14 cellular contexts compared by ENCODE assay signal in the genomic region with DNA sequence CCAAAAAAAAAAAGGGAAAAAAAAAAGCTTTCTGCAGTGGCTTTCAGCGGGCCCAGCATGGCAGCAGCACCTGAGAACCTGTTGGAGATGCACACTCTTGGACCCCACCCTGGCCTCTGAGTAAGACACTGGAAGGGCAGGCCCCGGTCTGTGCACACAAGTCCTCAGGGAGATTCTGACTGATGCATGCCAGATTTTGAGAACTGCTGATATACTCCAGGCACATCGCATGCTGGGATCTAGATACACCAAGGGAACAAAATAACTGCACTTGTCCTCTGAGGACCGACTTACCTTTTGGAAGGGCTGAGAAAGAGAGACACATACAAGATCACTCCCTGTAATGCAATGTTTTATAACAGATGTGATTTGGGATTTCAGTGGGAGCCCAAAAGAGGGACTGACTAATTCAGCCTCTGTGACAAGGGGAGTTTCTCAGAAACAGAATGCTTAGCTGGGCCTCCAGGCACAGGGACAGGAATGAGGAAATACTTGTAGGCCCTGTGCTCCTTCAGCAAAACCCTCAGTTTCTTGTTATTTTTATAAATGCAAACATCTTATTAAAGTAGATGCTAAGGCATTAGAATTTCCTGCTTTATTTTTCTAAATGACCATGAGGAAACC. TPM values are rescaled to one million over a fixed set of nuclear protein-coding genes. Genes with fewer than 3 reads are reported as not detected.
DNase-seq lines count a peak whose midpoint lies in the region; ATAC-seq and TF ChIP-seq lines count a peak whose summit lies in the region.
"Had no signal": no experiment of that assay in that cellular context is flagged by ENCODE, and none has a peak within 500 bp of the region (broad histone marks: within the 10 kb centered on the region; RNA-seq: fewer than 3 reads in every experiment).

No MANE protein-coding gene starts in this region.

- H3K27me3 ChIP-seq in upper lobe of right lung, result no peaks in the 10 kb centered on the region

- DNase-seq in RPMI7951 (ENCODE audit: low read depth) (peak; percentile 54), fibroblast of gingiva (ENCODE audit: low read depth) (peak; percentile 51), mucosa of descending colon (no peak), upper lobe of right lung (no peak), DMS114 treated with DMSO at 0.1 percent for 48 hours (lab: John Stamatoyannopoulos, UW; ENCODE audit: unreplicated experiment) (no peak), NCI-H226 (no peak)
- DNase-seq in central memory CD4-positive, alpha-beta T cell, result no peak
- DNase-seq: dorsolateral prefrontal cortex; naive B cell; NCI-H2029 treated with DMSO at 0.1 percent for 48 hours; NK-92 treated with Interleukin-12 subunit alpha and Interleukin-12 subunit beta, amount 100 ng/mL, for 24 hours had no signal

- ATAC-seq in mucosa of descending colon, result peak; percentile 27
- ATAC-seq in upper lobe of right lung, result peak; percentile 86
- ATAC-seq in GM19455 (IDR thresholded peaks at IDR 0.05; ENCODE audit: unreplicated experiment), result no peak
- ATAC-seq: GM12878 had no signal

- H3K9me3 ChIP-seq in mucosa of descending colon, result no peaks in the 10 kb centered on the region
- no peaks in the 10 kb centered on the region for H3K9me3 ChIP-seq in upper lobe of right lung

- peak overlapping the region; percentile 58 for H3K27ac ChIP-seq in upper lobe of right lung

- intact Hi-C loops in mucosa of descending colon (cut with DNase I, micrococcal nuclease) (no loop called here), upper lobe of right lung (cut with DNase I) (no loop called here)

- H3K36me3 ChIP-seq in mucosa of descending colon (ENCODE audit: low read depth) (no peaks in the 10 kb centered on the region), upper lobe of right lung (no peaks in the 10 kb centered on the region)

- H3K4me1 ChIP-seq in mucosa of descending colon (ENCODE audit: low read depth) (no peaks in the 10 kb centered on the region), upper lobe of right lung (peaks cover 29% of the 10 kb centered on the region)

- no peak for TF ChIP-seq CTCF in mucosa of descending colon (IDR thresholded peaks at IDR 0.05)
- TF ChIP-seq CTCF in upper lobe of right lung (IDR thresholded peaks at IDR 0.05), result no peak

- H3K4me3 ChIP-seq in mucosa of descending colon, result no peak overlapping the region
- H3K4me3 ChIP-seq in upper lobe of right lung, result no peak overlapping the region
- H3K4me3 ChIP-seq: dorsolateral prefrontal cortex, GM12878 had no signal

RNA-seq across cellular contexts. Expression of a gene that starts 8.2 kb away (rescaled TPM):
- 36.7 and 40.9 TPM in 2 replicates for total RNA-seq in RPMI7951 (2014; rRNA removed; shearing (Covaris generic))
- 10 to 100 TPM; 63.6 to 96.3 (median 72.5) TPM for total RNA-seq in mucosa of descending colon
- 78.3 TPM for total RNA-seq in upper lobe of right lung
- total RNA-seq: T-helper 2 cell treated with Interferon-gamma antibody and Interleukin-4, amounts not matched to agents 100 ng/mL and 5 ng/mL, for 36 hours had no signal

Comparison
In these comparisons a context has a peak if more than half of its experiments do, and no peak if none do; other contexts are left out.
1. DNase-seq: peak in RPMI7951 (single experiment) and fibroblast of gingiva (single experiment); none in mucosa of descending colon (0 of 3), upper lobe of right lung (single experiment), central memory CD4-positive, alpha-beta T cell (single experiment), DMS114 treated with DMSO at 0.1 percent for 48 hours (single experiment) and NCI-H226 (single experiment).